ENCODE assay signal across 28 cellular contexts in genomic region chr1:3033795-3034100, GRCh38. TPM values are rescaled to one million over a fixed set of nuclear protein-coding genes. Genes with fewer than 3 reads are reported as not detected.
"Had no signal": no experiment of that assay in that cellular context is flagged by ENCODE, and none has a peak within 500 bp of the region (broad histone marks: within the 10 kb centered on the region; RNA-seq: fewer than 3 reads in every experiment).

No MANE protein-coding gene starts in this region.

- H3K27ac ChIP-seq: breast epithelium, epithelial cell of prostate, heart right ventricle, lower lobe of right lung, neural progenitor cell, thoracic aorta, vagina, WERI-Rb-1 had no signal

- H3K27me3 ChIP-seq: neural progenitor cell, vagina had no signal

- H3K9me3 ChIP-seq: breast epithelium, heart right ventricle, lower lobe of right lung, thoracic aorta, vagina had no signal

- DNase-seq: activated CD4-positive, CD25-positive, alpha-beta regulatory T cell treated with anti-CD3 and anti-CD28 coated beads, Interleukin-2, amount 50 U/mL, for 72 hours; activated CD8-positive, alpha-beta memory T cell treated with anti-CD3 and anti-CD28 coated beads, Interleukin-2, amount 50 U/mL, for 48 hours; amniotic stem cell; cerebellar nuclear complex; cortex of kidney; heart right ventricle; lower lobe of right lung; mesendoderm; naive B cell; retina; stimulated activated CD4-positive, alpha-beta T cell treated with anti-CD3 and anti-CD28 coated beads, Interleukin-2, amount 100 ng/mL, for 48 hours; SW 1271; WERI-Rb-1 had no signal

- H3K9me3 Mint-ChIP-seq: naive B cell, neural progenitor cell, type B pancreatic cell had no signal

- ATAC-seq: heart right ventricle, left lobe of liver, lower lobe of right lung had no signal

- H3K4me3 Mint-ChIP-seq: naive B cell, neural progenitor cell, type B pancreatic cell had no signal

- H3K36me3 Mint-ChIP-seq: activated naive CD8-positive, alpha-beta T cell; naive B cell; neural progenitor cell; type B pancreatic cell had no signal

- H3K27me3 Mint-ChIP-seq: activated naive CD8-positive, alpha-beta T cell had no signal

- H3K27ac Mint-ChIP-seq: activated naive CD8-positive, alpha-beta T cell; naive B cell; neural progenitor cell; progenitor cell of endocrine pancreas; type B pancreatic cell had no signal

- H3K4me1 Mint-ChIP-seq: naive B cell had no signal

RNA-seq across cellular contexts. Expression of gene ACTRT2, which starts 12.5 kb away (rescaled TPM):
- total RNA-seq: activated CD8-positive, alpha-beta memory T cell treated with anti-CD3 and anti-CD28 coated beads for 36 hours; breast epithelium; fibroblast of villous mesenchyme; heart right ventricle; kidney epithelial cell; left lobe of liver; lower lobe of right lung; mucosa of gallbladder; omental fat pad; progenitor cell of endocrine pancreas; T-helper 2 cell treated with Interferon-gamma antibody and Interleukin-4, amounts not matched to agents 100 ng/mL and 5 ng/mL, for 36 hours; thoracic aorta; vagina had no signal
- polyA plus RNA-seq: heart right ventricle had no signal

RNA-seq across cellular contexts. Expression of gene PRDM16, which starts 35.3 kb away (rescaled TPM):
- total RNA-seq: activated CD8-positive, alpha-beta memory T cell treated with anti-CD3 and anti-CD28 coated beads for 36 hours; T-helper 2 cell treated with Interferon-gamma antibody and Interleukin-4, amounts not matched to agents 100 ng/mL and 5 ng/mL, for 36 hours had no signal
